In genomic region chr13:21674271-21675009, GRCh38 we compare ENCODE assay signal across 8 cellular contexts. TPM values are rescaled to one million over a fixed set of nuclear protein-coding genes. Genes with fewer than 3 reads are reported as not detected.
A peak's percentile ranks its signal among the peaks of the same experiment; 100 is the strongest.
DNase-seq lines count a peak whose midpoint lies in the region; ATAC-seq and TF ChIP-seq lines count a peak whose summit lies in the region.

No MANE protein-coding gene starts in this region.

- CTCF ChIA-PET in CD8-positive, alpha-beta memory T cell (lab: Charles Lee), result interaction anchor here (1.4 to 8.1 kb wide), 2 partner anchors 18 to 37 kb away, joined by 3 to 56 read pairs; no protein-coding TSS in a partner anchor

- H3K27ac ChIP-seq in CD8-positive, alpha-beta memory T cell (ENCODE audit: low read depth, low read length), result no peak overlapping the region

- peak in 3 of 5 donors; percentile 13 to 51 (median 27) for DNase-seq in CD8-positive, alpha-beta memory T cell
- DNase-seq in LNCaP clone FGC (ENCODE audit: low read depth) (no peak), Right ventricle myocardium superior (peak; percentile 54), retina (peak; percentile 79)

- peaks cover 5 to 16% of the 10 kb centered on the region in 2 donors for H3K27me3 Mint-ChIP-seq in CD8-positive, alpha-beta memory T cell
- H3K27me3 Mint-ChIP-seq in activated T-helper 17 cell treated with anti-CD3 and anti-CD28 coated beads, Interleukin-2, amount 50 U/mL, for 72 hours, result peaks cover 27% of the 10 kb centered on the region

- H3K27me3 ChIP-seq in CD8-positive, alpha-beta memory T cell (ENCODE audit: insufficient read depth, low read length, poor library complexity, severe bottlenecking), result peaks cover 25% of the 10 kb centered on the region

- no peak for TF ChIP-seq CTCF in LNCaP clone FGC (IDR thresholded peaks at IDR 0.05; ENCODE audit: control insufficient read depth, extremely low read depth, insufficient read depth)

- H3K36me3 ChIP-seq in CD8-positive, alpha-beta memory T cell (ENCODE audit: insufficient read depth, low read length), result no peaks in the 10 kb centered on the region

- H3K36me3 Mint-ChIP-seq in CD8-positive, alpha-beta memory T cell, result peaks cover 0 to 16% (median 0%) of the 10 kb centered on the region in 3 donors
- H3K36me3 Mint-ChIP-seq in activated T-helper 17 cell treated with anti-CD3 and anti-CD28 coated beads, Interleukin-2, amount 50 U/mL, for 72 hours (ENCODE audit: low read depth), result no peaks in the 10 kb centered on the region

- H3K4me3 Mint-ChIP-seq in CD8-positive, alpha-beta memory T cell, result peak overlapping the region; percentile 87 to 96 (median 92)
- H3K4me3 Mint-ChIP-seq in activated T-helper 17 cell treated with anti-CD3 and anti-CD28 coated beads, Interleukin-2, amount 50 U/mL, for 72 hours, result peak overlapping the region; percentile 89

- POLR2A ChIA-PET in CD8-positive, alpha-beta memory T cell (lab: Charles Lee), result interaction anchor here (0.6 to 2.1 kb wide), 3 partner anchors 11 to 114 kb away, joined by 3 to 9 read pairs (median 3); partner anchors contain the start of gene MICU2

- no peaks in the 10 kb centered on the region for H3K9me3 Mint-ChIP-seq in CD8-positive, alpha-beta memory T cell
- H3K9me3 Mint-ChIP-seq in activated T-helper 17 cell treated with anti-CD3 and anti-CD28 coated beads, Interleukin-2, amount 50 U/mL, for 72 hours, result no peaks in the 10 kb centered on the region

- intact Hi-C loops in Right ventricle myocardium superior (cut with DNase I), result no loop called here

- peaks cover 29% of the 10 kb centered on the region for H3K4me1 ChIP-seq in CD8-positive, alpha-beta memory T cell (ENCODE audit: insufficient read depth, low read length)

- peak overlapping the region; percentile 74 for H3K4me3 ChIP-seq in CD8-positive, alpha-beta memory T cell (ENCODE audit: low read length)
- H3K4me3 ChIP-seq in LNCaP clone FGC (ENCODE audit: low read depth, low read length), result peak overlapping the region; percentile 42

- no peaks in the 10 kb centered on the region for H3K9me3 ChIP-seq in CD8-positive, alpha-beta memory T cell (ENCODE audit: low read length)

- no peak for ATAC-seq in activated T-helper 17 cell treated with anti-CD3 and anti-CD28 coated beads, Interleukin-2, amount 50 U/mL, for 72 hours (replicated peaks)
- ATAC-seq in Right ventricle myocardium superior (ENCODE audit: poor library complexity) (peak; percentile 10), GM21529 (IDR thresholded peaks at IDR 0.05; ENCODE audit: unreplicated experiment) (no peak), GM18520 (IDR thresholded peaks at IDR 0.05; ENCODE audit: unreplicated experiment) (no peak), GM21390 (IDR thresholded peaks at IDR 0.05; ENCODE audit: unreplicated experiment) (no peak)

- peaks cover 33 to 49% (median 43%) of the 10 kb centered on the region in 3 donors for H3K4me1 Mint-ChIP-seq in CD8-positive, alpha-beta memory T cell
- no peaks in the 10 kb centered on the region for H3K4me1 Mint-ChIP-seq in activated T-helper 17 cell treated with anti-CD3 and anti-CD28 coated beads, Interleukin-2, amount 50 U/mL, for 72 hours

- H3K27ac Mint-ChIP-seq in CD8-positive, alpha-beta memory T cell, result peak overlapping the region in 5 of 8 donors; percentile 46 to 89 (median 75)
- H3K27ac Mint-ChIP-seq in activated T-helper 17 cell treated with anti-CD3 and anti-CD28 coated beads, Interleukin-2, amount 50 U/mL, for 72 hours, result no peak overlapping the region

RNA-seq across cellular contexts. Expression of gene FGF9, which starts 3.6 kb away (rescaled TPM):
- total RNA-seq in CD8-positive, alpha-beta memory T cell, result 1 to 10 TPM; 1.7 to 2.3 TPM
- 2.3 TPM for polyA plus RNA-seq in CD8-positive, alpha-beta memory T cell
- under 1 TPM in 1 of 2 donors, not detected in 1; 0.05 TPM for total RNA-seq in activated T-helper 17 cell treated with anti-CD3 and anti-CD28 coated beads, Interleukin-2, amount 50 U/mL, for 72 hours
- total RNA-seq in Right ventricle myocardium superior, result 9.5 TPM
